1 cellular context compared by ENCODE assay signal in genomic region chr3:15631426-15632211, GRCh38.
TF ChIP-seq lines count a peak whose summit lies in the region.

No MANE protein-coding gene starts in this region.

TF ChIP-seq in HEK293, 187 proteins besides CTCF, POLR2A, EP300 and RAD21 (continued from another document):
- TF ChIP-seq, protein P1, sequence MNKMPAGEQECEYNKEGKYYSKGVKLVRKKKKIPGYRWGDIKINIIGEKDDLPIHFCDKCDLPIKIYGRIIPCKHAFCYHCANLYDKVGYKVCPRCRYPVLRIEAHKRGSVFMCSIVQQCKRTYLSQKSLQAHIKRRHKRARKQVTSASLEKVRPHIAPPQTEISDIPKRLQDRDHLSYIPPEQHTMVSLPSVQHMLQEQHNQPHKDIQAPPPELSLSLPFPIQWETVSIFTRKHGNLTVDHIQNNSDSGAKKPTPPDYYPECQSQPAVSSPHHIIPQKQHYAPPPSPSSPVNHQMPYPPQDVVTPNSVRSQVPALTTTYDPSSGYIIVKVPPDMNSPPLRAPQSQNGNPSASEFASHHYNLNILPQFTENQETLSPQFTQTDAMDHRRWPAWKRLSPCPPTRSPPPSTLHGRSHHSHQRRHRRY (tag by site-specific recombination; IDR thresholded peaks at IDR 0.05), result no peak
- TF ChIP-seq ZSCAN16 (tag by site-specific recombination; IDR thresholded peaks at IDR 0.05) (no peak), ZNF621 (tag by site-specific recombination; IDR thresholded peaks at IDR 0.05) (no peak), ZIC2 (tag by site-specific recombination; IDR thresholded peaks at IDR 0.05) (peak; percentile 55), MEIS1 (CRISPR knock-in tag; IDR thresholded peaks at IDR 0.05; ENCODE audit: borderline replicate concordance) (no peak), RBAK (tag by site-specific recombination; IDR thresholded peaks at IDR 0.05) (no peak)
